19 cellular contexts compared by ENCODE assay signal in genomic region chr5:29099585-29099984, GRCh38.
DNase-seq lines count a peak whose midpoint lies in the region; ATAC-seq, FAIRE-seq and TF ChIP-seq lines count a peak whose summit lies in the region.
"Had no signal": no experiment of that assay in that cellular context is flagged by ENCODE, and none has a peak within 500 bp of the region (broad histone marks: within the 10 kb centered on the region; RNA-seq: fewer than 3 reads in every experiment).

No MANE protein-coding gene starts in this region.

- no peaks in the 10 kb centered on the region for H4K20me1 ChIP-seq in BLaER1 treated with 17β-estradiol and CSF1 and Interleukin-3, amounts not matched to agents 10 nM and 100 nM
- no peaks in the 10 kb centered on the region for H4K20me1 ChIP-seq in GM12878 (ENCODE audit: control insufficient read depth, insufficient read depth)
- no peaks in the 10 kb centered on the region for H4K20me1 ChIP-seq in H9 (ENCODE audit: control insufficient read depth, insufficient read depth, insufficient read length)

- no peak for TF ChIP-seq CTCF in GM12878 (IDR thresholded peaks at IDR 0.05 in 2 of 3, conservative IDR thresholded peaks at IDR 0.05 in 1 of 3; ENCODE audit: control insufficient read depth in 2 of 3, extremely low read depth in 1 of 3, insufficient read depth in 1 of 3, low read depth in 3 of 3, low read length in 3 of 3)
- TF ChIP-seq CTCF in H9 (conservative IDR thresholded peaks at IDR 0.05), result no peak

- H3K4me1 Mint-ChIP-seq in H9, result peaks cover 6 to 8% of the 10 kb centered on the region in 2 experiments

- H2BK20ac ChIP-seq in H9 (ENCODE audit: low read depth, low read length, poor library complexity, severe bottlenecking), result no peak overlapping the region

- CTCF ChIA-PET in GM12878 (lab: Yijun Ruan, JAX), result no interaction called here

- H3K36me3 ChIP-seq in BLaER1 treated with 17β-estradiol and CSF1 and Interleukin-3, amounts not matched to agents 10 nM and 100 nM, result no peaks in the 10 kb centered on the region
- H3K36me3 ChIP-seq in GM12878 (ENCODE audit: control insufficient read depth in 2 of 2, insufficient read depth in 2 of 2, low read length in 1 of 2), result no peaks in the 10 kb centered on the region

- no peak for TF ChIP-seq POLR2A in GM12878 (IDR thresholded peaks at IDR 0.05; ENCODE audit: low read depth, low read length)

- no peaks in the 10 kb centered on the region for H3K9me3 ChIP-seq in BLaER1 treated with 17β-estradiol and CSF1 and Interleukin-3, amounts not matched to agents 10 nM and 100 nM (replicated peaks in 1 of 11)
- H3K9me3 ChIP-seq in GM12878 (replicated peaks; ENCODE audit: control insufficient read depth, insufficient read depth, low read length) (no peaks in the 10 kb centered on the region), H9 (ENCODE audit: control insufficient read depth, low read depth, low read length) (no peaks in the 10 kb centered on the region)
- H3K9me3 ChIP-seq: Caco-2 had no signal

- no peaks in the 10 kb centered on the region for H3K79me1 ChIP-seq in H9 (ENCODE audit: insufficient read depth, low read depth, low read length, poor library complexity, severe bottlenecking)

- H2BK5ac ChIP-seq in H9 (ENCODE audit: insufficient read length, low read length), result no peak overlapping the region

- TF ChIP-seq EP300 in GM12878 (IDR thresholded peaks at IDR 0.05; ENCODE audit: borderline replicate concordance in 1 of 2, control insufficient read depth in 1 of 2, low read depth in 2 of 2, low read length in 2 of 2), result peak in 1 of 2 experiments; percentile 17; a peak in 1 of 4 replicates

- H3K36me3 Mint-ChIP-seq in H9 (ENCODE audit: insufficient read depth in 1 of 3, low read depth in 3 of 3), result no peaks in the 10 kb centered on the region
- H3K36me3 Mint-ChIP-seq: CD14-positive monocyte had no signal

- peaks cover 11 to 35% (median 14%) of the 10 kb centered on the region in 10 experiments; a peak in 18 of 20 replicates for H3K4me1 ChIP-seq in BLaER1 treated with 17β-estradiol and CSF1 and Interleukin-3, amounts not matched to agents 10 nM and 100 nM
- H3K4me1 ChIP-seq in GM12878 (ENCODE audit: control insufficient read depth, insufficient read depth, low read length) (no peaks in the 10 kb centered on the region), H9 (ENCODE audit: insufficient read depth, low read length) (no peaks in the 10 kb centered on the region)
- H3K4me1 ChIP-seq: Caco-2 had no signal

- RAD21 ChIA-PET in GM12878 (lab: Charles Lee; ENCODE audit: unreplicated experiment), result no interaction called here

- no peak overlapping the region for H4K5ac ChIP-seq in H9 (ENCODE audit: insufficient read length, low read depth, low read length)

- H3K14ac ChIP-seq in H9 (ENCODE audit: insufficient read depth, low read length), result no peak overlapping the region

- no TSS peak for BruUV-seq in GM12878 (replicated peaks; lab: Mats Ljungman, UMichigan)

- no peak overlapping the region for H3K4me3 Mint-ChIP-seq in H9
- H3K4me3 Mint-ChIP-seq: CD14-positive monocyte; CD4-positive, alpha-beta T cell had no signal

- no peaks in the 10 kb centered on the region for H3K79me2 ChIP-seq in GM12878 (ENCODE audit: control insufficient read depth, insufficient read depth, low read length)
- no peaks in the 10 kb centered on the region for H3K79me2 ChIP-seq in H9 (ENCODE audit: insufficient read depth, low read length)

- no peak for FAIRE-seq in GM12878 (lab: Jason Lieb, UNC)
- FAIRE-seq: GM12892, H1 had no signal

- intact Hi-C loops in GM12878 (cut with micrococcal nuclease; ENCODE audit: unreplicated experiment), result no loop called here

- H2BK15ac ChIP-seq in H9 (ENCODE audit: low read depth, low read length), result no peak overlapping the region

- H3K4me3 ChIP-seq in BLaER1 treated with 17β-estradiol and CSF1 and Interleukin-3, amounts not matched to agents 10 nM and 100 nM, result no peak overlapping the region
- H3K4me3 ChIP-seq in GM12878, result no peak overlapping the region
- H3K4me3 ChIP-seq: GM23248 had no signal

- H4K91ac ChIP-seq in H9 (ENCODE audit: insufficient read length, low read depth, low read length), result no peak overlapping the region

- DNase-seq in GM12878 (ENCODE audit: low read depth, low spot score) (no peak), COLO668 (lab: John Stamatoyannopoulos, UW; ENCODE audit: unreplicated experiment) (no peak), H9 (no peak)
- DNase-seq: Caco-2; CD4-positive, alpha-beta T cell; DMS153; DMS79; EL; GDM1; GM23248; H7 had no signal

- H3K4ac ChIP-seq in H9 (ENCODE audit: low read depth, low read length), result no peak overlapping the region

- in situ Hi-C loops in GM12878 (cut with MboI), result no loop called here

- H2BK120ac ChIP-seq in H9 (ENCODE audit: low read depth, low read length, poor library complexity, severe bottlenecking), result no peak overlapping the region

- no peak for TF ChIP-seq RAD21 in GM12878 (IDR thresholded peaks at IDR 0.05; ENCODE audit: insufficient read depth, low read depth, low read length)

- H2AFZ ChIP-seq in GM12878 (ENCODE audit: control insufficient read depth, low read depth, low read length) (no peak overlapping the region), H9 (ENCODE audit: low read length) (no peak overlapping the region)
- H2AFZ ChIP-seq: GM23248 had no signal

- no peaks in the 10 kb centered on the region for H3K27me3 Mint-ChIP-seq in H9 (ENCODE audit: low read depth)
- H3K27me3 Mint-ChIP-seq: CD4-positive, alpha-beta T cell had no signal

- POLR2A ChIA-PET in GM12878 (lab: Charles Lee), result no interaction called here

- no peak overlapping the region for H3T11ph ChIP-seq in H9 (ENCODE audit: low read length)

- H4K8ac ChIP-seq in H9 (replicated peaks; ENCODE audit: insufficient read length, low read depth, low read length), result no peak overlapping the region

- H3K56ac ChIP-seq in H9 (ENCODE audit: insufficient read length, low read depth, low read length), result no peak overlapping the region

- H3K23me2 ChIP-seq in H9 (ENCODE audit: insufficient read length, low read depth, low read length, poor library complexity, severe bottlenecking), result no peaks in the 10 kb centered on the region

- no peaks in the 10 kb centered on the region; a peak in 1 of 5 replicates for H3K9me3 Mint-ChIP-seq in H9

- 0% methylated on average over 3 of the region's 3 CpGs for WGBS in GM12878 (ENCODE audit: insufficient coverage, insufficient replicate concordance, low lambda C conversion rate, missing lambda C conversion rate)
- no CpG with 5 or more reads among the region's 3 CpGs for WGBS in H9 (ENCODE audit: extremely low coverage, insufficient read length, low lambda C conversion rate)

- H3K23ac ChIP-seq in H9 (ENCODE audit: insufficient read length, low read depth, low read length), result no peak overlapping the region

- no peak overlapping the region; a peak in 1 of 22 replicates for H3K27ac ChIP-seq in BLaER1 treated with 17β-estradiol and CSF1 and Interleukin-3, amounts not matched to agents 10 nM and 100 nM
- no peak overlapping the region for H3K27ac ChIP-seq in GM12878 (ENCODE audit: control insufficient read depth, insufficient read depth)
- no peak overlapping the region for H3K27ac ChIP-seq in H9 (ENCODE audit: insufficient read length, low read depth, low read length)
- H3K27ac ChIP-seq: GM23248 had no signal

- ATAC-seq in HG02610 (IDR thresholded peaks at IDR 0.05; ENCODE audit: unreplicated experiment), result peak; percentile 77
- peak; percentile 66 for ATAC-seq in HG03432 (IDR thresholded peaks at IDR 0.05; ENCODE audit: unreplicated experiment)
- peak; percentile 71 for ATAC-seq in GM12878
- ATAC-seq in GM21786 (IDR thresholded peaks at IDR 0.05; ENCODE audit: unreplicated experiment), result no peak
- ATAC-seq: HCT116 had no signal

- SMC1A ChIA-PET in GM12878 (lab: Charles Lee; ENCODE audit: uncharacterized antibody, unreplicated experiment), result no interaction called here

- H3K4me2 ChIP-seq in BLaER1 treated with 17β-estradiol and CSF1 and Interleukin-3, amounts not matched to agents 10 nM and 100 nM, result peak overlapping the region; percentile 14 to 66 (median 52)
- no peak overlapping the region for H3K4me2 ChIP-seq in GM12878 (ENCODE audit: control insufficient read depth, insufficient read depth)
- no peak overlapping the region for H3K4me2 ChIP-seq in H9 (ENCODE audit: insufficient read depth, insufficient read length, low read length)

- no peak overlapping the region for H3K18ac ChIP-seq in H9 (ENCODE audit: insufficient read length, low read depth, low read length)

- H2AK5ac ChIP-seq in H9 (ENCODE audit: insufficient read length, low read length), result no peak overlapping the region

- H3K27ac Mint-ChIP-seq in H9, result no peak overlapping the region
- H3K27ac Mint-ChIP-seq: CD14-positive monocyte; CD4-positive, alpha-beta T cell had no signal

- H2BK12ac ChIP-seq in H9 (ENCODE audit: insufficient read length, low read depth, low read length), result no peak overlapping the region

- H3K27me3 ChIP-seq in BLaER1 treated with 17β-estradiol and CSF1 and Interleukin-3, amounts not matched to agents 10 nM and 100 nM, result no peaks in the 10 kb centered on the region
- H3K27me3 ChIP-seq in GM12878 (replicated peaks in 1 of 2; ENCODE audit: control insufficient read depth in 2 of 2, insufficient read depth in 2 of 2, low read length in 1 of 2) (no peaks in the 10 kb centered on the region), H9 (ENCODE audit: insufficient read depth, low read length) (no peaks in the 10 kb centered on the region)

- H3K9ac ChIP-seq in BLaER1 treated with 17β-estradiol and CSF1 and Interleukin-3, amounts not matched to agents 10 nM and 100 nM, result no peak overlapping the region
- H3K9ac ChIP-seq in GM12878 (ENCODE audit: control insufficient read depth, insufficient read depth, low read length) (no peak overlapping the region), H9 (ENCODE audit: extremely low read depth, insufficient read length, low read length) (no peak overlapping the region)
- H3K9ac ChIP-seq: GM23248 had no signal

TF ChIP-seq in GM12878, 131 proteins besides CTCF, POLR2A, EP300 and RAD21 (continues in another document):
- TF ChIP-seq FOXK2 (IDR thresholded peaks at IDR 0.05), result no peak
- no peak for TF ChIP-seq ESRRA (IDR thresholded peaks at IDR 0.05; ENCODE audit: low read length)

Comparison
In these comparisons a context has a peak if more than half of its experiments do, and no peak if none do; other contexts are left out.
1. H3K4me2 ChIP-seq: peak in BLaER1 treated with 17β-estradiol and CSF1 and Interleukin-3, amounts not matched to agents 10 nM and 100 nM (11 of 11); none in GM12878 (single experiment) and H9 (single experiment).